26 cellular contexts compared by ENCODE assay signal in the genomic region with DNA sequence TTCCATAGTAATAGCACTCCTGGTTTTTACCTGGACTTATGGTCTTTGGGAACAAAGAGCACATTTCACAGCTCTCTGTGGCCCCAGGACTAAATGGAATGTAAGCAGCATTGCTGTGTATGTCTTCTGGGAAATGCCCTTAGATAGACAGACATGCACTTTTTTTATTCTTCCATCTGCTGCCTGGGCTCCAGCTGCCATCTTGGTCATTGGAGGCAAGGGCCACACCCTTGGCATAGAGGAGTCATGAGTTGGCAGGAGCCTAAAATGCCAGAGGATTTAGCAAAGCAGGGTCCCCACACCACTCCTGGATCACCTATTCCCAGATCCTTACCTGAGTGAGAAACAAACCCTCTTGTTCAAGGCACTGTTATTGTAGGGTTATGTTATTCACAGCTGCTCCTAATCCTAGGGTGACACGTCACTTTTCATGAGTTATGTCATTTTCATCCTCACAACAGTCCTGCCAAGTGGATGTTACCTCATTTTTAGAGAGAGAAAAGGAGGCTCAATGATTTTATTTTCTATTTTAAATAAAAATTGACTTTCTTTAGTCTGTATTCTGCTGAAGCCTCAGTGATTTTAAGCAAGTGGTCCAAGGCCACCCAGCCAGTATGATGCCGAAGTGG.
"Had no signal": no experiment of that assay in that cellular context is flagged by ENCODE, and none has a peak within 500 bp of the region (broad histone marks: within the 10 kb centered on the region; RNA-seq: fewer than 3 reads in every experiment).

No MANE protein-coding gene starts in this region.

- H3K4me1 ChIP-seq: Peyer's patch, SJCRH30 had no signal

- H3K4me2 ChIP-seq: SK-N-SH had no signal

- DNase-seq: activated CD4-positive, alpha-beta memory T cell treated with anti-CD3 and anti-CD28 coated beads for 36 hours; activated CD4-positive, alpha-beta T cell treated with anti-CD3 and anti-CD28 coated beads, Interleukin-2, amount 10 ng/mL, durations not matched to agents 7 days and 5 days; activated CD4-positive, CD25-positive, alpha-beta regulatory T cell; activated CD8-positive, alpha-beta memory T cell treated with anti-CD3 and anti-CD28 coated beads for 24 hours; activated effector memory CD4-positive, alpha-beta T cell treated with anti-CD3 and anti-CD28 coated beads, Interleukin-2, amount 50 U/mL, for 16 hours; activated naive CD4-positive, alpha-beta T cell treated with Interleukin-2 at 50 U/mL for 16 hours; activated T-cell treated with anti-CD3 and anti-CD28 coated beads, Interleukin-2, amount 50 U/mL, for 4 hours; amygdala; brain microvascular endothelial cell; Karpas-422; NCI-H1105 treated with DMSO at 0.1 percent for 48 hours; NCI-H1436 treated with DMSO at 0.1 percent for 48 hours; NCI-H187; NCI-H2081; NCI-H510A treated with DMSO at 0.1 percent for 48 hours; NCI-H69; NK-92 treated with Interleukin-12 subunit alpha and Interleukin-12 subunit beta, amount 100 ng/mL, for 24 hours; OCI-M1; Peyer's patch; Right ventricle myocardium superior; SJCRH30; SK-N-SH; T-helper 1 cell had no signal

- H3K9me3 ChIP-seq: Peyer's patch, SJCRH30, SK-N-SH had no signal

- H3K27me3 ChIP-seq: brain microvascular endothelial cell, cardiac muscle cell, Peyer's patch, SJCRH30 had no signal

- H3K9ac ChIP-seq: SK-N-SH had no signal

- H3K4me3 ChIP-seq: cardiac muscle cell, Peyer's patch, SJCRH30 had no signal

- H3K27ac ChIP-seq: brain microvascular endothelial cell, cardiac muscle cell, Peyer's patch, RWPE1, SJCRH30, VCaP had no signal

- H3K36me3 ChIP-seq: brain microvascular endothelial cell, cardiac muscle cell, Peyer's patch, SJCRH30 had no signal
